16 cellular contexts compared by ENCODE assay signal in genomic region chr12:120614873-120615272, GRCh38. TPM values are rescaled to one million over a fixed set of nuclear protein-coding genes. Genes with fewer than 3 reads are reported as not detected.
DNase-seq lines count a peak whose midpoint lies in the region; ATAC-seq lines count a peak whose summit lies in the region.
"Had no signal": no experiment of that assay in that cellular context is flagged by ENCODE, and none has a peak within 500 bp of the region (broad histone marks: within the 10 kb centered on the region; RNA-seq: fewer than 3 reads in every experiment).

No MANE protein-coding gene starts in this region.

- H3K36me3 Mint-ChIP-seq in activated CD4-positive, alpha-beta T cell treated with anti-CD3 and anti-CD28 coated beads for 36 hours (ENCODE audit: low read depth) = no peaks in the 10 kb centered on the region
- no peaks in the 10 kb centered on the region for H3K36me3 Mint-ChIP-seq in activated naive CD4-positive, alpha-beta T cell treated with anti-CD3 and anti-CD28 coated beads for 36 hours (ENCODE audit: low read depth)
- H3K36me3 Mint-ChIP-seq in stimulated activated effector memory CD8-positive, alpha-beta T cell treated with anti-CD3 and anti-CD28 coated beads, Interleukin-12 subunit alpha, Interleukin-12 subunit beta, amount 100 ng/mL, for 72 hours = peaks cover 6% of the 10 kb centered on the region
- H3K36me3 Mint-ChIP-seq: CD8-positive, alpha-beta memory T cell had no signal

- intact Hi-C loops in activated CD4-positive, alpha-beta T cell treated with anti-CD3 and anti-CD28 coated beads for 36 hours (cut with DNase I, micrococcal nuclease) = no loop called here
- intact Hi-C loops in activated naive CD4-positive, alpha-beta T cell treated with anti-CD3 and anti-CD28 coated beads for 36 hours (cut with micrococcal nuclease) = no loop called here

- peaks cover 11% of the 10 kb centered on the region for H3K4me1 Mint-ChIP-seq in activated CD4-positive, alpha-beta T cell treated with anti-CD3 and anti-CD28 coated beads for 36 hours
- peaks cover 13% of the 10 kb centered on the region for H3K4me1 Mint-ChIP-seq in activated naive CD4-positive, alpha-beta T cell treated with anti-CD3 and anti-CD28 coated beads for 36 hours (ENCODE audit: low read depth)
- no peaks in the 10 kb centered on the region for H3K4me1 Mint-ChIP-seq in stimulated activated effector memory CD8-positive, alpha-beta T cell treated with anti-CD3 and anti-CD28 coated beads, Interleukin-12 subunit alpha, Interleukin-12 subunit beta, amount 100 ng/mL, for 72 hours
- H3K4me1 Mint-ChIP-seq: CD8-positive, alpha-beta memory T cell had no signal

- H3K4me3 Mint-ChIP-seq in activated CD4-positive, alpha-beta T cell treated with anti-CD3 and anti-CD28 coated beads for 36 hours = no peak overlapping the region
- H3K4me3 Mint-ChIP-seq in activated naive CD4-positive, alpha-beta T cell treated with anti-CD3 and anti-CD28 coated beads for 36 hours = no peak overlapping the region
- no peak overlapping the region for H3K4me3 Mint-ChIP-seq in stimulated activated effector memory CD8-positive, alpha-beta T cell treated with anti-CD3 and anti-CD28 coated beads, Interleukin-12 subunit alpha, Interleukin-12 subunit beta, amount 100 ng/mL, for 72 hours
- H3K4me3 Mint-ChIP-seq: CD8-positive, alpha-beta memory T cell; HFFc6 had no signal

- peak; percentile 78 for ATAC-seq in activated CD4-positive, alpha-beta T cell treated with anti-CD3 and anti-CD28 coated beads for 36 hours
- peak; percentile 61 for ATAC-seq in stimulated activated effector memory CD8-positive, alpha-beta T cell treated with anti-CD3 and anti-CD28 coated beads, Interleukin-12 subunit alpha, Interleukin-12 subunit beta, amount 100 ng/mL, for 72 hours

- DNase-seq in activated CD4-positive, alpha-beta T cell treated with anti-CD3 and anti-CD28 coated beads for 36 hours = peak; percentile 14
- no peak for DNase-seq in activated CD4-positive, alpha-beta T cell treated with anti-CD3 and anti-CD28 coated beads, Interleukin-2, amount 50 U/mL, for 1 hour
- DNase-seq in activated naive CD4-positive, alpha-beta T cell treated with anti-CD3 and anti-CD28 coated beads for 36 hours = peak; percentile 8
- DNase-seq in activated naive CD4-positive, alpha-beta T cell treated with anti-CD3 and anti-CD28 coated beads, Interleukin-2, amount 50 U/mL, for 16 hours = no peak
- peak; percentile 28 for DNase-seq in stimulated activated CD4-positive, alpha-beta T cell treated with anti-CD3 and anti-CD28 coated beads, Interleukin-15, amount 100 ng/mL, for 24 hours
- no peak for DNase-seq in stimulated activated CD4-positive, alpha-beta T cell treated with anti-CD3 and anti-CD28 coated beads, Interleukin-2, amount 100 ng/mL, for 48 hours
- no peak for DNase-seq in stimulated activated effector memory CD8-positive, alpha-beta T cell treated with anti-CD3 and anti-CD28 coated beads, Interleukin-12 subunit alpha, Interleukin-12 subunit beta, amount 100 ng/mL, for 72 hours (ENCODE audit: low spot score in 2 of 2)
- no peak for DNase-seq in MV-4-11 (lab: John Stamatoyannopoulos, UW)
- DNase-seq: 8988T; AML-193; Caco-2; CD8-positive, alpha-beta memory T cell; DND-41; GDM1; HCEC 1CT; HFFc6 had no signal

- no peak overlapping the region for H3K27ac Mint-ChIP-seq in activated CD4-positive, alpha-beta T cell treated with anti-CD3 and anti-CD28 coated beads for 36 hours
- no peak overlapping the region for H3K27ac Mint-ChIP-seq in activated naive CD4-positive, alpha-beta T cell treated with anti-CD3 and anti-CD28 coated beads for 36 hours
- H3K27ac Mint-ChIP-seq in stimulated activated effector memory CD8-positive, alpha-beta T cell treated with anti-CD3 and anti-CD28 coated beads, Interleukin-12 subunit alpha, Interleukin-12 subunit beta, amount 100 ng/mL, for 72 hours = no peak overlapping the region
- H3K27ac Mint-ChIP-seq: CD8-positive, alpha-beta memory T cell; HFFc6 had no signal

- peaks cover 12% of the 10 kb centered on the region for H3K27me3 Mint-ChIP-seq in activated CD4-positive, alpha-beta T cell treated with anti-CD3 and anti-CD28 coated beads for 36 hours
- H3K27me3 Mint-ChIP-seq in activated naive CD4-positive, alpha-beta T cell treated with anti-CD3 and anti-CD28 coated beads for 36 hours (ENCODE audit: low read depth) = peaks cover 8% of the 10 kb centered on the region

- POLR2A ChIA-PET in activated CD4-positive, alpha-beta T cell treated with anti-CD3 and anti-CD28 coated beads for 36 hours (lab: Charles Lee) = no interaction called here

- no peaks in the 10 kb centered on the region for H3K9me3 Mint-ChIP-seq in activated CD4-positive, alpha-beta T cell treated with anti-CD3 and anti-CD28 coated beads for 36 hours (ENCODE audit: low read depth)
- H3K9me3 Mint-ChIP-seq in activated naive CD4-positive, alpha-beta T cell treated with anti-CD3 and anti-CD28 coated beads for 36 hours = peaks cover 2% of the 10 kb centered on the region
- H3K9me3 Mint-ChIP-seq in stimulated activated effector memory CD8-positive, alpha-beta T cell treated with anti-CD3 and anti-CD28 coated beads, Interleukin-12 subunit alpha, Interleukin-12 subunit beta, amount 100 ng/mL, for 72 hours = no peaks in the 10 kb centered on the region
- H3K9me3 Mint-ChIP-seq: HFFc6 had no signal

- CTCF ChIA-PET in activated CD4-positive, alpha-beta T cell treated with anti-CD3 and anti-CD28 coated beads for 36 hours (lab: Charles Lee) = interaction anchor here (0.9 to 1.2 kb wide), 2 partner anchors 11 to 34 kb away, joined by 3 to 6 read pairs; no protein-coding TSS in a partner anchor
- CTCF ChIA-PET in activated naive CD4-positive, alpha-beta T cell treated with anti-CD3 and anti-CD28 coated beads for 36 hours (lab: Charles Lee) = interaction anchor here (0.8 to 1.2 kb wide), 3 partner anchors 10 to 35 kb away, joined by 3 to 4 read pairs (median 4); no protein-coding TSS in a partner anchor

RNA-seq across cellular contexts. Expression of gene CABP1, which starts 25.6 kb away (rescaled TPM):
- total RNA-seq in activated CD4-positive, alpha-beta T cell treated with anti-CD3 and anti-CD28 coated beads for 36 hours = under 1 TPM; 0.73 to 0.90 TPM
- total RNA-seq in activated naive CD4-positive, alpha-beta T cell treated with anti-CD3 and anti-CD28 coated beads for 36 hours = not detected

RNA-seq across cellular contexts. Expression of gene POP5, which starts 33.7 kb away (rescaled TPM):
- 10 to 100 TPM; 44.8 to 52.6 TPM for total RNA-seq in activated CD4-positive, alpha-beta T cell treated with anti-CD3 and anti-CD28 coated beads for 36 hours
- total RNA-seq in activated naive CD4-positive, alpha-beta T cell treated with anti-CD3 and anti-CD28 coated beads for 36 hours = 10 to 100 TPM; 44.2 to 45.0 TPM

Comparison
In these comparisons a context has a peak if more than half of its experiments do, and no peak if none do; other contexts are left out.
1. DNase-seq: peak in activated CD4-positive, alpha-beta T cell treated with anti-CD3 and anti-CD28 coated beads for 36 hours (single experiment), activated naive CD4-positive, alpha-beta T cell treated with anti-CD3 and anti-CD28 coated beads for 36 hours (single experiment) and stimulated activated CD4-positive, alpha-beta T cell treated with anti-CD3 and anti-CD28 coated beads, Interleukin-15, amount 100 ng/mL, for 24 hours (single experiment); none in activated CD4-positive, alpha-beta T cell treated with anti-CD3 and anti-CD28 coated beads, Interleukin-2, amount 50 U/mL, for 1 hour (single experiment), activated naive CD4-positive, alpha-beta T cell treated with anti-CD3 and anti-CD28 coated beads, Interleukin-2, amount 50 U/mL, for 16 hours (single experiment), stimulated activated CD4-positive, alpha-beta T cell treated with anti-CD3 and anti-CD28 coated beads, Interleukin-2, amount 100 ng/mL, for 48 hours (0 of 2), stimulated activated effector memory CD8-positive, alpha-beta T cell treated with anti-CD3 and anti-CD28 coated beads, Interleukin-12 subunit alpha, Interleukin-12 subunit beta, amount 100 ng/mL, for 72 hours (0 of 2) and MV-4-11 (single experiment).